Comparison of ENCODE assay signal across 2 cellular contexts in genomic region chr17:79152636-79153035, GRCh38.
TF ChIP-seq lines count a peak whose summit lies in the region.

No MANE protein-coding gene starts in this region.

TF ChIP-seq in SK-N-SH treated with all-trans-retinoic acid at 6 μM for 48 hours, 23 proteins besides CTCF, POLR2A, EP300 and RAD21 (continued from another document):
- TF ChIP-seq CREB5 (CRISPR knock-in tag; IDR thresholded peaks at IDR 0.05; ENCODE audit: low read depth) (no peak), ZNF8 (CRISPR knock-in tag; IDR thresholded peaks at IDR 0.05) (no peak), CSDC2 (CRISPR knock-in tag; IDR thresholded peaks at IDR 0.05) (no peak), ESRRG (CRISPR knock-in tag; IDR thresholded peaks at IDR 0.05) (no peak), ZC3H10 (CRISPR knock-in tag; IDR thresholded peaks at IDR 0.05) (no peak), OSR1 (CRISPR knock-in tag; IDR thresholded peaks at IDR 0.05) (no peak), ARNTL (CRISPR knock-in tag; IDR thresholded peaks at IDR 0.05; ENCODE audit: borderline replicate concordance, low read depth) (no peak), ZFP3 (CRISPR knock-in tag; IDR thresholded peaks at IDR 0.05) (no peak), TSHZ2 (CRISPR knock-in tag; IDR thresholded peaks at IDR 0.05) (no peak), GLIS3 (CRISPR knock-in tag; IDR thresholded peaks at IDR 0.05) (no peak), PPARA (CRISPR knock-in tag; IDR thresholded peaks at IDR 0.05; ENCODE audit: borderline replicate concordance) (no peak), CSRNP3 (CRISPR knock-in tag; IDR thresholded peaks at IDR 0.05) (no peak), POU6F1 (CRISPR knock-in tag; IDR thresholded peaks at IDR 0.05; ENCODE audit: borderline replicate concordance, low read depth) (no peak), SNAI2 (CRISPR knock-in tag; IDR thresholded peaks at IDR 0.05) (no peak), TCF4 (CRISPR knock-in tag; IDR thresholded peaks at IDR 0.05; ENCODE audit: borderline replicate concordance) (no peak), PATZ1 (CRISPR knock-in tag; IDR thresholded peaks at IDR 0.05; ENCODE audit: borderline replicate concordance) (no peak), ISL1 (CRISPR knock-in tag; IDR thresholded peaks at IDR 0.05) (no peak)

TF ChIP-seq in SK-N-SH, 30 proteins besides CTCF, POLR2A, EP300 and RAD21 (continued from another document):
- TF ChIP-seq ZBTB33 (IDR thresholded peaks at IDR 0.05; ENCODE audit: borderline replicate concordance, low read depth) (no peak), RFX5 (IDR thresholded peaks at IDR 0.05; ENCODE audit: low read length) (no peak)
